Comparison of ENCODE assay signal across 15 cellular contexts in the genomic region with DNA sequence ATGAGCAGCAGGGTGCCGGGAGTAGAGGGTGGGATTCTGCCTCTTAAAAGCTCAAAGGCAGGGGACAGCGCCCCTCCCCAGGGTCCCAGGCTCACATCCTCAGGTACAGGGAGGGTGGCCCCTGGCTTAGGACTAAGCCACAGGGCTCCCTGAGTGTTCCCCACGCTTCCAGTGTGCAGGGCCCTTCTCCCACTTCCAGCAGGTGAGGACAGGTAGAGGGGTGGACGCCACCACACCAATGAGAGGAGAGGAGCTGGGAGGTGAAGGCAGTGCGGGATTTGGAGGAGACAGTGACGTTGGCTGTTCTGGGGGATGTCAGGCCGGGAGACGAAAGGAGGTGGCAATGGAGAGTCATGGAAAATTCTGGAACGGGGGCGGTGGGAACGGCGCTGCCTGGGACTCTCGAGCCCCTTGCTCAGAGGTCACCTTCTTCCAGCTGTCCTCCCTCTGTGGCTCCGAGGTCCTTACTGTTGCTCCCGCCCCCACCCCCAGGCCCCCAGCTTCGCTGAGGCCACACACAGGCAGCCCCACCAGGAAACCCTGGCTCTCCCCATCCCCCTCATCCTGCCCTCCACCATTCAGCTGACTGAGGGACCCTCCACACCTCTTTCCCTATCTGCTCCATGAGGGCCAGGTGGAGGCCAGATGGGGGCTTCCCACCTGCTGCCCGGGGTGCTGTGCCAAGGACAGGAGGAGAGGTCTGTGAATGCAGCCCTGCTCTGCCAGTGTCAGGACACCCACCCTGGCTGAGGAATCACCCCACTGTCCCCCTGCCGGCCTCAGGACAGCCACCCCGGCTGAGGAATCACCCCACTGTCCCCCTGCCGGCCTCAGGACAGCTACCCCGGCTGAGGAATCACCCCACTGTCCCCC.
"Had no signal": no experiment of that assay in that cellular context is flagged by ENCODE, and none has a peak within 500 bp of the region (broad histone marks: within the 10 kb centered on the region; RNA-seq: fewer than 3 reads in every experiment).

No MANE protein-coding gene starts in this region.

- H3K36me3 Mint-ChIP-seq: activated CD4-positive, alpha-beta memory T cell treated with anti-CD3 and anti-CD28 coated beads for 36 hours; neural progenitor cell had no signal

- H3K27ac Mint-ChIP-seq: activated CD4-positive, alpha-beta memory T cell treated with anti-CD3 and anti-CD28 coated beads for 36 hours; activated naive CD8-positive, alpha-beta T cell treated with anti-CD3 and anti-CD28 coated beads, Interleukin-2, amount 10 ng/mL, durations not matched to agents 7 days and 5 days; stimulated activated naive B cell treated with anti-CD40 and anti-IgM and Interleukin-4, amounts not matched to agents 10 μg/mL and 1 μg/mL and 100 μg/mL, for 72 hours had no signal

- H3K4me3 Mint-ChIP-seq: activated CD4-positive, alpha-beta memory T cell treated with anti-CD3 and anti-CD28 coated beads for 36 hours; activated naive CD8-positive, alpha-beta T cell treated with anti-CD3 and anti-CD28 coated beads, Interleukin-2, amount 10 ng/mL, durations not matched to agents 7 days and 5 days; central memory CD8-positive, alpha-beta T cell; stimulated activated naive B cell treated with anti-CD40 and anti-IgM and Interleukin-4, amounts not matched to agents 10 μg/mL and 1 μg/mL and 100 μg/mL, for 72 hours; T-helper 2 cell treated with Interferon-gamma antibody and Interleukin-4, amounts not matched to agents 5 μg/mL and 100 μg/mL, for 36 hours had no signal

- H3K9me3 ChIP-seq: pancreas, thoracic aorta had no signal

- H3K9ac ChIP-seq: neural progenitor cell had no signal

- DNase-seq: activated CD4-positive, alpha-beta memory T cell treated with anti-CD3 and anti-CD28 coated beads for 36 hours; activated naive CD8-positive, alpha-beta T cell treated with anti-CD3 and anti-CD28 coated beads, Interleukin-2, amount 10 ng/mL, durations not matched to agents 7 days and 5 days; amygdala; brain microvascular endothelial cell; foreskin melanocyte; stimulated activated naive B cell treated with anti-CD40 and anti-IgM and Interleukin-4, amounts not matched to agents 10 μg/mL and 1 μg/mL and 100 μg/mL, for 72 hours had no signal

- H3K4me1 ChIP-seq: pancreas had no signal

- H3K4me3 ChIP-seq: coronary artery, neural progenitor cell, pancreas, thoracic aorta, upper lobe of left lung had no signal

- ATAC-seq: pancreas; stimulated activated naive B cell treated with anti-CD40 and anti-IgM and Interleukin-4, amounts not matched to agents 10 μg/mL and 1 μg/mL and 100 μg/mL, for 72 hours had no signal

- H3K27ac ChIP-seq: brain microvascular endothelial cell, coronary artery, neural progenitor cell, pancreas, thoracic aorta, upper lobe of left lung had no signal

- H2AFZ ChIP-seq: neural progenitor cell had no signal

- H3K27me3 ChIP-seq: pancreas had no signal

- H3K36me3 ChIP-seq: brain microvascular endothelial cell, neural progenitor cell, pancreas, thoracic aorta, upper lobe of left lung had no signal

- FAIRE-seq: endometrium, pancreas, TTC549 had no signal
